ENCODE assay signal across 20 cellular contexts in the genomic region with DNA sequence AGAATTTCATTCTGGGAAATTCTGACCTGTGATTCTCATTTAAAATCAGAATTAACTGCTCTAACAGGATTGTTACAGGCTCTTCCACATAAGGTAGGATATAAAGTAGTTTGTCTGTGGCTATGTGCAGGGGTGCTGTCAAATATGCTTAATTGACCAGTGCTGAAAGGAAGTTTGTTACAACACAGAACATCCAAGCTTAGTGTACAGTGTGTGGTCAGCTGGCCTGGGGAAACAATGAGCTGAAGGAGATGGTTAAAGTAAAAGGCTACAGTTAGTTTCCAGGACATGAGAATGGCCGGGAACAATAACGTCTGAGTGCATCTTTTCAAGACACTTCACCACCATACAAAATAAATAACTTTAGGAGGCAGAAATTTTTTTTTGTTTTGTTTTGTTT.
DNase-seq lines count a peak whose midpoint lies in the region; ATAC-seq, FAIRE-seq and TF ChIP-seq lines count a peak whose summit lies in the region.
"Had no signal": no experiment of that assay in that cellular context is flagged by ENCODE, and none has a peak within 500 bp of the region (broad histone marks: within the 10 kb centered on the region; RNA-seq: fewer than 3 reads in every experiment).

No MANE protein-coding gene starts in this region.

- no TSS peak for BruUV-seq in HepG2 (replicated peaks; lab: Mats Ljungman, UMichigan)

- H4K12ac ChIP-seq in trophoblast cell (ENCODE audit: low read depth, low read length): no peak overlapping the region

- no peak overlapping the region for H2AFZ ChIP-seq in trophoblast cell (ENCODE audit: insufficient read depth, low read length, poor library complexity)
- no peak overlapping the region for H2AFZ ChIP-seq in HepG2 (ENCODE audit: low read length)

- TF ChIP-seq POLR2A in erythroblast (IDR thresholded peaks at IDR 0.05; ENCODE audit: low read length) (no peak), HepG2 (IDR thresholded peaks at IDR 0.05; ENCODE audit: insufficient read depth in 1 of 2, low read depth in 2 of 2, low read length in 2 of 2) (no peak)

- CTCF ChIA-PET in HepG2 (lab: Yijun Ruan, JAX; ENCODE audit: low intra/inter-chr PET ratio, low total read pairs): no interaction called here

- no peak overlapping the region for H4K91ac ChIP-seq in trophoblast cell (ENCODE audit: low read depth, low read length)

- H3K14ac ChIP-seq in trophoblast cell (ENCODE audit: low read length): no peak overlapping the region

- no peak overlapping the region for H2BK5ac ChIP-seq in trophoblast cell (ENCODE audit: low read depth, low read length, poor library complexity)

- peaks cover 8% of the 10 kb centered on the region for H3K79me1 ChIP-seq in trophoblast cell (ENCODE audit: low read length)

- TF ChIP-seq RAD21 in HepG2 (CRISPR knock-in tag; IDR thresholded peaks at IDR 0.05): no peak

- POLR2A ChIA-PET in HepG2 (lab: Yijun Ruan, JAX): no interaction called here

- no peak overlapping the region for H2AK5ac ChIP-seq in trophoblast cell (ENCODE audit: low read length)

- no peak overlapping the region for H3K9ac ChIP-seq in trophoblast cell (ENCODE audit: low read length)
- no peak overlapping the region for H3K9ac ChIP-seq in HepG2 (ENCODE audit: insufficient read depth, low read depth, low read length)
- H3K9ac ChIP-seq: BLaER1 treated with 17β-estradiol and CSF1 and Interleukin-3, amounts not matched to agents 10 nM and 100 nM had no signal

- peaks cover 12% of the 10 kb centered on the region for H3K4me1 ChIP-seq in SJCRH30
- peaks cover 48% of the 10 kb centered on the region for H3K4me1 ChIP-seq in left ventricle myocardium inferior
- H3K4me1 ChIP-seq in trophoblast cell (ENCODE audit: control insufficient read depth in 1 of 2, insufficient read depth in 2 of 2, low read length in 2 of 2): peaks cover 0 to 5% of the 10 kb centered on the region in 2 experiments
- no peaks in the 10 kb centered on the region for H3K4me1 ChIP-seq in HepG2 (ENCODE audit: insufficient read depth, low read length)
- H3K4me1 ChIP-seq: BLaER1 treated with 17β-estradiol and CSF1 and Interleukin-3, amounts not matched to agents 10 nM and 100 nM had no signal

- H3K27ac ChIP-seq in SJCRH30 (peak overlapping the region; percentile 35), left ventricle myocardium inferior (replicated peaks) (peak overlapping the region; percentile 85), trophoblast cell (ENCODE audit: low read depth, low read length) (peak overlapping the region; percentile 42), HepG2 (ENCODE audit: extremely low read length, insufficient read depth, low read length) (no peak overlapping the region)
- H3K27ac ChIP-seq: BLaER1 treated with 17β-estradiol and CSF1 and Interleukin-3, amounts not matched to agents 10 nM and 100 nM had no signal

- no peaks in the 10 kb centered on the region for H3K79me2 ChIP-seq in trophoblast cell (ENCODE audit: control insufficient read depth, insufficient read depth, low read length, poor library complexity)
- H3K79me2 ChIP-seq in HepG2 (ENCODE audit: insufficient read depth, low read length): no peaks in the 10 kb centered on the region

- in situ Hi-C loops in HepG2 (cut with HindIII; ENCODE audit: extremely low pct_ligation_motif_present, low pct_unique_long_range_greater_than_20kb): no loop called here

- no peak overlapping the region for H3K23ac ChIP-seq in trophoblast cell (ENCODE audit: low read length)

- H4K20me1 ChIP-seq in HepG2 (ENCODE audit: insufficient read depth, low read length): no peaks in the 10 kb centered on the region
- H4K20me1 ChIP-seq: BLaER1 treated with 17β-estradiol and CSF1 and Interleukin-3, amounts not matched to agents 10 nM and 100 nM had no signal

- DNase-seq in A172 (ENCODE audit: low spot score): peak; percentile 33
- DNase-seq in SJCRH30: peak in 1 of 2 experiments; percentile 32
- DNase-seq in left ventricle myocardium inferior: no peak
- DNase-seq in trophoblast cell: no peak
- DNase-seq in erythroblast (lab: John Stamatoyannopoulos, UW): no peak
- DNase-seq in HepG2 (ENCODE audit: low spot score): no peak
- DNase-seq: CD8-positive, alpha-beta T cell; HFFc6; KBM-7; NCI-H1417; NCI-H187 treated with DMSO at 0.1 percent for 48 hours; NCI-H226; NCI-H524; SIG-M5 had no signal

- peak overlapping the region; percentile 22 for H3K4me2 ChIP-seq in trophoblast cell (ENCODE audit: low read length)
- no peak overlapping the region for H3K4me2 ChIP-seq in HepG2 (ENCODE audit: low read depth, low read length)
- H3K4me2 ChIP-seq: BLaER1 treated with 17β-estradiol and CSF1 and Interleukin-3, amounts not matched to agents 10 nM and 100 nM had no signal

- intact Hi-C loops in left ventricle myocardium inferior (cut with micrococcal nuclease) (no loop called here), HepG2 (cut with micrococcal nuclease; ENCODE audit: unreplicated experiment) (no loop called here)

- H3K4ac ChIP-seq in trophoblast cell (ENCODE audit: low read depth, low read length): no peak overlapping the region

- H3K9me3 ChIP-seq in SJCRH30 (replicated peaks): no peaks in the 10 kb centered on the region
- no peaks in the 10 kb centered on the region for H3K9me3 ChIP-seq in left ventricle myocardium inferior (replicated peaks)
- H3K9me3 ChIP-seq in trophoblast cell (ENCODE audit: insufficient read depth, low read depth, low read length): no peaks in the 10 kb centered on the region
- no peaks in the 10 kb centered on the region for H3K9me3 ChIP-seq in HepG2 (ENCODE audit: low read length)
- H3K9me3 ChIP-seq: BLaER1 treated with 17β-estradiol and CSF1 and Interleukin-3, amounts not matched to agents 10 nM and 100 nM had no signal

- H2BK120ac ChIP-seq in trophoblast cell (ENCODE audit: insufficient read depth, low read length, poor library complexity): no peak overlapping the region

- H3K27me3 ChIP-seq in SJCRH30 (no peaks in the 10 kb centered on the region; the same call in 1 of the 2 replicates), left ventricle myocardium inferior (ENCODE audit: low read depth) (no peaks in the 10 kb centered on the region), trophoblast cell (ENCODE audit: insufficient read depth, low read length) (no peaks in the 10 kb centered on the region), HepG2 (ENCODE audit: control insufficient read depth in 1 of 2, insufficient read depth in 2 of 2, low read length in 2 of 2) (no peaks in the 10 kb centered on the region)
- H3K27me3 ChIP-seq: BLaER1 treated with 17β-estradiol and CSF1 and Interleukin-3, amounts not matched to agents 10 nM and 100 nM had no signal

- H2BK12ac ChIP-seq in trophoblast cell (ENCODE audit: low read length): no peak overlapping the region

- no peak overlapping the region for H4K8ac ChIP-seq in trophoblast cell (ENCODE audit: low read depth, low read length)

- ATAC-seq in HepG2 (no peak), GM18517 (IDR thresholded peaks at IDR 0.05; ENCODE audit: unreplicated experiment) (no peak)
- ATAC-seq: CD8-positive, alpha-beta T cell had no signal

- H3K36me3 ChIP-seq in SJCRH30 (no peaks in the 10 kb centered on the region), left ventricle myocardium inferior (peaks cover 6% of the 10 kb centered on the region), trophoblast cell (ENCODE audit: control insufficient read depth in 1 of 2, insufficient read depth in 2 of 2, low read length in 2 of 2) (peaks cover 11% of the 10 kb centered on the region in 2 experiments), HepG2 (replicated peaks in 1 of 2; ENCODE audit: control insufficient read depth in 1 of 2, insufficient read depth in 2 of 2, low read length in 2 of 2) (peaks cover 5 to 22% of the 10 kb centered on the region in 2 experiments; a peak in 4 of 5 replicates)
- H3K36me3 ChIP-seq: BLaER1 treated with 17β-estradiol and CSF1 and Interleukin-3, amounts not matched to agents 10 nM and 100 nM had no signal

- TF ChIP-seq EP300 in HepG2 (IDR thresholded peaks at IDR 0.05; ENCODE audit: low read depth in 2 of 2, low read length in 2 of 2) (no peak), HepG2 (CRISPR knock-in tag; IDR thresholded peaks at IDR 0.05; ENCODE audit: borderline replicate concordance) (no peak)

- FAIRE-seq in HepG2 (lab: Jason Lieb, UNC): no peak
- FAIRE-seq: D721Med, GM12891, GM18507, H54 had no signal

- no peak overlapping the region for H3K18ac ChIP-seq in trophoblast cell (ENCODE audit: low read length)

- no CpG with 5 or more reads among the region's 2 CpGs for WGBS in trophoblast cell (ENCODE audit: extremely low coverage, insufficient coverage, insufficient read length)
- WGBS in HepG2 (ENCODE audit: low lambda C conversion rate): 92% methylated on average over 2 of the region's 2 CpGs

- TF ChIP-seq CTCF in left ventricle myocardium inferior (IDR thresholded peaks at IDR 0.05; ENCODE audit: borderline replicate concordance) (no peak), HepG2 (CRISPR knock-in tag; IDR thresholded peaks at IDR 0.05) (no peak)

- H3K4me3 ChIP-seq in SJCRH30: no peak overlapping the region
- H3K4me3 ChIP-seq in left ventricle myocardium inferior: no peak overlapping the region
- no peak overlapping the region for H3K4me3 ChIP-seq in trophoblast cell (ENCODE audit: low read depth, low read length)
- H3K4me3 ChIP-seq in HepG2 (replicated peaks in 1 of 3; ENCODE audit: insufficient read depth in 1 of 3, low read depth in 2 of 3, low read length in 3 of 3): no peak overlapping the region
- H3K4me3 ChIP-seq: BLaER1 treated with 17β-estradiol and CSF1 and Interleukin-3, amounts not matched to agents 10 nM and 100 nM had no signal

TF ChIP-seq in HepG2, 621 proteins besides CTCF, POLR2A, EP300 and RAD21 (continues in another document):
- TF ChIP-seq TAF15 (IDR thresholded peaks at IDR 0.05; ENCODE audit: low read depth, low read length, poor library complexity, severe bottlenecking): no peak
- no peak for TF ChIP-seq ZNF383 (CRISPR knock-in tag; IDR thresholded peaks at IDR 0.05; ENCODE audit: borderline replicate concordance)
- no peak for TF ChIP-seq SUZ12 (IDR thresholded peaks at IDR 0.05; ENCODE audit: low read depth, low read length)
- TF ChIP-seq, protein P1, sequence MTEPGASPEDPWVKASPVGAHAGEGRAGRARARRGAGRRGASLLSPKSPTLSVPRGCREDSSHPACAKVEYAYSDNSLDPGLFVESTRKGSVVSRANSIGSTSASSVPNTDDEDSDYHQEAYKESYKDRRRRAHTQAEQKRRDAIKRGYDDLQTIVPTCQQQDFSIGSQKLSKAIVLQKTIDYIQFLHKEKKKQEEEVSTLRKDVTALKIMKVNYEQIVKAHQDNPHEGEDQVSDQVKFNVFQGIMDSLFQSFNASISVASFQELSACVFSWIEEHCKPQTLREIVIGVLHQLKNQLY (CRISPR knock-in tag; IDR thresholded peaks at IDR 0.05): no peak
